In the genomic region with DNA sequence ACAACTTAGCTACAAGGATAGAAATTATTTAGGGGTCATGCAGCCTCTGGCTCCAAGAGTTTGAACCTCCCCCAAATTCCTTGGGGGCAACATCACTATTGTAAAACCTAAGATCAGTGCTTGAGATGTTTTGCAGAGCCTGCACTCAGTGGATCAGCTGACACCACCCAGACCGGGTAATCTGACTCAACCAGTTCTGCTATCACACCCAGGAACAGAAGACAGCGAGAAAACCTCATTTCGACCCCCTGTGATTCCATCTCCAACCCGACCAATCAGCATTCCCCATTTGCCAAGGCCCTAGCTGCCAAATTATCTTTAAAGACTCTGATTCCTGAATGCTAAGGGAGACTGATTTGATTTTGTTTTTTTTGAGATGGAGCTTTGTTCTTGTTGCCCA, we compare ENCODE assay signal across 1 cellular context.
TF ChIP-seq lines count a peak whose summit lies in the region.

No MANE protein-coding gene starts in this region.

TF ChIP-seq in K562, 482 proteins besides CTCF, POLR2A, EP300 and RAD21 (continued from another document and continues in another):
- TF ChIP-seq NELFE (IDR thresholded peaks at IDR 0.05; ENCODE audit: insufficient read depth, insufficient read length), result no peak
- TF ChIP-seq CHD2 (IDR thresholded peaks at IDR 0.05; ENCODE audit: low read depth, low read length), result no peak
- no peak for TF ChIP-seq ZNF717 (CRISPR knock-in tag; IDR thresholded peaks at IDR 0.05)
- no peak for TF ChIP-seq POLR3A (IDR thresholded peaks at IDR 0.05; ENCODE audit: borderline replicate concordance, extremely low read depth, insufficient read depth, insufficient read length)
- TF ChIP-seq, protein P1, sequence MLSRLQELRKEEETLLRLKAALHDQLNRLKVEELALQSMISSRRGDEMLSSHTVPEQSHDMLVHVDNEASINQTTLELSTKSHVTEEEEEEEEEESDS (CRISPR knock-in tag; IDR thresholded peaks at IDR 0.05), result no peak
- TF ChIP-seq ZNF140 (CRISPR knock-in tag; IDR thresholded peaks at IDR 0.05), result no peak
- TF ChIP-seq ARID2 (IDR thresholded peaks at IDR 0.05), result no peak
- TF ChIP-seq, protein P2, sequence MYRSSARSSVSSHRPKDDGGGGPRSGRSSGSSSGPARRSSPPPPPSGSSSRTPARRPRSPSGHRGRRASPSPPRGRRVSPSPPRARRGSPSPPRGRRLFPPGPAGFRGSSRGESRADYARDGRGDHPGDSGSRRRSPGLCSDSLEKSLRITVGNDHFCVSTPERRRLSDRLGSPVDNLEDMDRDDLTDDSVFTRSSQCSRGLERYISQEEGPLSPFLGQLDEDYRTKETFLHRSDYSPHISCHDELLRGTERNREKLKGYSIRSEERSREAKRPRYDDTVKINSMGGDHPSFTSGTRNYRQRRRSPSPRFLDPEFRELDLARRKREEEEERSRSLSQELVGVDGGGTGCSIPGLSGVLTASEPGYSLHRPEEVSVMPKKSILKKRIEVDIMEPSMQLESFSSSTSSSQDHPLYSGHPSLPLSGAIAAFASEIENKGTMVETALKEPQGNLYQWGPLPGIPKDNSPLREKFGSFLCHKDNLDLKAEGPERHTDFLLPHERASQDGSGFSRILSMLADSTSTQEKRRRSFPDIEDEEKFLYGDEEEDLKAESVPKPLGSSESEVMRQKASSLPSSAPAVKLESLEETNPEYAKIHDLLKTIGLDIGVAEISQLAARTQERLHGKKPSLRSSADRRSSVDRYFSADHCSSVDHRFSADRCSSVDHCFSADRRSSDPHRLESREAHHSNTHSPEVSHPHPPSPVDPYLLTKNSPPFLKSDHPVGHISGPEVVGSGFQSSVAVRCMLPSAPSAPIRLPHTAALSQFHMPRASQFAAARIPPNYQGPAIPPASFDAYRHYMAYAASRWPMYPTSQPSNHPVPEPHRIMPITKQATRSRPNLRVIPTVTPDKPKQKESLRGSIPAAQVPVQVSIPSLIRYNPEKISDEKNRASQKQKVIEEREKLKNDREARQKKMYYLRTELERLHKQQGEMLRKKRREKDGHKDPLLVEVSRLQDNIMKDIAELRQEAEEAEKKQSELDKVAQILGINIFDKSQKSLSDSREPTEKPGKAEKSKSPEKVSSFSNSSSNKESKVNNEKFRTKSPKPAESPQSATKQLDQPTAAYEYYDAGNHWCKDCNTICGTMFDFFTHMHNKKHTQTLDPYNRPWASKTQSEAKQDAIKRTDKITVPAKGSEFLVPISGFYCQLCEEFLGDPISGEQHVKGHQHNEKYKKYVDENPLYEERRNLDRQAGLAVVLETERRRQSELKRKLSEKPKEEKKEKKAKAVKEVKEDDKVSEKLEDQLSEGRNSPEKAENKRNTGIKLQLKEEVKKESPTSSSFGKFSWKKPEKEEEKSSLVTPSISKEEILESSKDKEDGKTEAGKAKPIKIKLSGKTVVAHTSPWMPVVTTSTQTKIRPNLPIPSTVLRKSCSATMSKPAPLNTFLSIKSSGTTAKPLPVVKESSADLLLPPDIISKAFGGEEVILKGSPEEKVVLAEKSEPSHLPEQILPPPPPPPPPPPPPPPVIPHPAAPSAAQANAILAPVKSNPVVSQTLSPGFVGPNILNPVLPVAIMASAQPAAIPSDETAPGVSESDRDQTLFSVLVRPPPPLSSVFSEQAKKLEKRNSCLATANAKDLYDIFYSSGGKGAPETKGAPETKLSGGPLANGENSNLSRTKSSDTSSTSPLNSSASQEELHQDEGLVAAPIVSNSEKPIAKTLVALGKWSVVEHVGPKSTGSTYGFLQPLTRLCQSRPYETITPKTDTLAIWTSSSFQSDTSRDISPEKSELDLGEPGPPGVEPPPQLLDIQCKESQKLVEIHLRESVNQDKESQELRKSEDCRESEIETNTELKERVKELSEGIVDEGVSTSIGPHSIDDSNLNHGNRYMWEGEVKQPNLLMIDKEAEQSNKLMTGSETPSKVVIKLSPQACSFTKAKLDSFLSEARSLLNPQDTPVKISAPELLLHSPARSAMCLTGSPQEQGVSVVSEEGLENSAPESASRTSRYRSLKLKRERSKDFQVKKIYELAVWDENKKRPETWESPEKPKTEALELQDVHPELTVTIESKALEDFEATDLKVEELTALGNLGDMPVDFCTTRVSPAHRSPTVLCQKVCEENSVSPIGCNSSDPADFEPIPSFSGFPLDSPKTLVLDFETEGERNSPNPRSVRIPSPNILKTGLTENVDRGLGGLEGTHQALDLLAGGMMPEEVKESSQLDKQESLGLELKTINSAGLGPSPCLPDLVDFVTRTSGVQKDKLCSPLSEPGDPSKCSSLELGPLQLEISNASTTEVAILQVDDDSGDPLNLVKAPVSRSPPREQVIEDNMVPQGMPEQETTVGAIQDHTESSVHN (IDR thresholded peaks at IDR 0.05; ENCODE audit: borderline replicate concordance in 1 of 2, low read depth in 1 of 2), result no peak
- TF ChIP-seq, protein P3, sequence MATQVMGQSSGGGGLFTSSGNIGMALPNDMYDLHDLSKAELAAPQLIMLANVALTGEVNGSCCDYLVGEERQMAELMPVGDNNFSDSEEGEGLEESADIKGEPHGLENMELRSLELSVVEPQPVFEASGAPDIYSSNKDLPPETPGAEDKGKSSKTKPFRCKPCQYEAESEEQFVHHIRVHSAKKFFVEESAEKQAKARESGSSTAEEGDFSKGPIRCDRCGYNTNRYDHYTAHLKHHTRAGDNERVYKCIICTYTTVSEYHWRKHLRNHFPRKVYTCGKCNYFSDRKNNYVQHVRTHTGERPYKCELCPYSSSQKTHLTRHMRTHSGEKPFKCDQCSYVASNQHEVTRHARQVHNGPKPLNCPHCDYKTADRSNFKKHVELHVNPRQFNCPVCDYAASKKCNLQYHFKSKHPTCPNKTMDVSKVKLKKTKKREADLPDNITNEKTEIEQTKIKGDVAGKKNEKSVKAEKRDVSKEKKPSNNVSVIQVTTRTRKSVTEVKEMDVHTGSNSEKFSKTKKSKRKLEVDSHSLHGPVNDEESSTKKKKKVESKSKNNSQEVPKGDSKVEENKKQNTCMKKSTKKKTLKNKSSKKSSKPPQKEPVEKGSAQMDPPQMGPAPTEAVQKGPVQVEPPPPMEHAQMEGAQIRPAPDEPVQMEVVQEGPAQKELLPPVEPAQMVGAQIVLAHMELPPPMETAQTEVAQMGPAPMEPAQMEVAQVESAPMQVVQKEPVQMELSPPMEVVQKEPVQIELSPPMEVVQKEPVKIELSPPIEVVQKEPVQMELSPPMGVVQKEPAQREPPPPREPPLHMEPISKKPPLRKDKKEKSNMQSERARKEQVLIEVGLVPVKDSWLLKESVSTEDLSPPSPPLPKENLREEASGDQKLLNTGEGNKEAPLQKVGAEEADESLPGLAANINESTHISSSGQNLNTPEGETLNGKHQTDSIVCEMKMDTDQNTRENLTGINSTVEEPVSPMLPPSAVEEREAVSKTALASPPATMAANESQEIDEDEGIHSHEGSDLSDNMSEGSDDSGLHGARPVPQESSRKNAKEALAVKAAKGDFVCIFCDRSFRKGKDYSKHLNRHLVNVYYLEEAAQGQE (CRISPR knock-in tag; IDR thresholded peaks at IDR 0.05; ENCODE audit: low read depth), result no peak
- peak; percentile 69 for TF ChIP-seq CBFA2T2 (conservative IDR thresholded peaks at IDR 0.05)
- TF ChIP-seq YY1 (IDR thresholded peaks at IDR 0.05; ENCODE audit: borderline replicate concordance in 1 of 3, control insufficient read depth in 1 of 3, extremely low read depth in 1 of 3, insufficient read depth in 3 of 3, insufficient read length in 1 of 3, insufficient replicate concordance in 2 of 3, low read depth in 1 of 3, low read length in 2 of 3), result no peak
- TF ChIP-seq DIDO1 (tag; IDR thresholded peaks at IDR 0.05; ENCODE audit: low read depth), result no peak
- no peak for TF ChIP-seq ZNF316 (IDR thresholded peaks at IDR 0.05)
- TF ChIP-seq, protein P4, sequence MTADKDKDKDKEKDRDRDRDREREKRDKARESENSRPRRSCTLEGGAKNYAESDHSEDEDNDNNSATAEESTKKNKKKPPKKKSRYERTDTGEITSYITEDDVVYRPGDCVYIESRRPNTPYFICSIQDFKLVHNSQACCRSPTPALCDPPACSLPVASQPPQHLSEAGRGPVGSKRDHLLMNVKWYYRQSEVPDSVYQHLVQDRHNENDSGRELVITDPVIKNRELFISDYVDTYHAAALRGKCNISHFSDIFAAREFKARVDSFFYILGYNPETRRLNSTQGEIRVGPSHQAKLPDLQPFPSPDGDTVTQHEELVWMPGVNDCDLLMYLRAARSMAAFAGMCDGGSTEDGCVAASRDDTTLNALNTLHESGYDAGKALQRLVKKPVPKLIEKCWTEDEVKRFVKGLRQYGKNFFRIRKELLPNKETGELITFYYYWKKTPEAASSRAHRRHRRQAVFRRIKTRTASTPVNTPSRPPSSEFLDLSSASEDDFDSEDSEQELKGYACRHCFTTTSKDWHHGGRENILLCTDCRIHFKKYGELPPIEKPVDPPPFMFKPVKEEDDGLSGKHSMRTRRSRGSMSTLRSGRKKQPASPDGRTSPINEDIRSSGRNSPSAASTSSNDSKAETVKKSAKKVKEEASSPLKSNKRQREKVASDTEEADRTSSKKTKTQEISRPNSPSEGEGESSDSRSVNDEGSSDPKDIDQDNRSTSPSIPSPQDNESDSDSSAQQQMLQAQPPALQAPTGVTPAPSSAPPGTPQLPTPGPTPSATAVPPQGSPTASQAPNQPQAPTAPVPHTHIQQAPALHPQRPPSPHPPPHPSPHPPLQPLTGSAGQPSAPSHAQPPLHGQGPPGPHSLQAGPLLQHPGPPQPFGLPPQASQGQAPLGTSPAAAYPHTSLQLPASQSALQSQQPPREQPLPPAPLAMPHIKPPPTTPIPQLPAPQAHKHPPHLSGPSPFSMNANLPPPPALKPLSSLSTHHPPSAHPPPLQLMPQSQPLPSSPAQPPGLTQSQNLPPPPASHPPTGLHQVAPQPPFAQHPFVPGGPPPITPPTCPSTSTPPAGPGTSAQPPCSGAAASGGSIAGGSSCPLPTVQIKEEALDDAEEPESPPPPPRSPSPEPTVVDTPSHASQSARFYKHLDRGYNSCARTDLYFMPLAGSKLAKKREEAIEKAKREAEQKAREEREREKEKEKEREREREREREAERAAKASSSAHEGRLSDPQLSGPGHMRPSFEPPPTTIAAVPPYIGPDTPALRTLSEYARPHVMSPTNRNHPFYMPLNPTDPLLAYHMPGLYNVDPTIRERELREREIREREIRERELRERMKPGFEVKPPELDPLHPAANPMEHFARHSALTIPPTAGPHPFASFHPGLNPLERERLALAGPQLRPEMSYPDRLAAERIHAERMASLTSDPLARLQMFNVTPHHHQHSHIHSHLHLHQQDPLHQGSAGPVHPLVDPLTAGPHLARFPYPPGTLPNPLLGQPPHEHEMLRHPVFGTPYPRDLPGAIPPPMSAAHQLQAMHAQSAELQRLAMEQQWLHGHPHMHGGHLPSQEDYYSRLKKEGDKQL (CRISPR knock-in tag; IDR thresholded peaks at IDR 0.05; ENCODE audit: borderline replicate concordance), result no peak
- TF ChIP-seq, protein P5, sequence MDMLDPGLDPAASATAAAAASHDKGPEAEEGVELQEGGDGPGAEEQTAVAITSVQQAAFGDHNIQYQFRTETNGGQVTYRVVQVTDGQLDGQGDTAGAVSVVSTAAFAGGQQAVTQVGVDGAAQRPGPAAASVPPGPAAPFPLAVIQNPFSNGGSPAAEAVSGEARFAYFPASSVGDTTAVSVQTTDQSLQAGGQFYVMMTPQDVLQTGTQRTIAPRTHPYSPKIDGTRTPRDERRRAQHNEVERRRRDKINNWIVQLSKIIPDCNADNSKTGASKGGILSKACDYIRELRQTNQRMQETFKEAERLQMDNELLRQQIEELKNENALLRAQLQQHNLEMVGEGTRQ (CRISPR knock-in tag; IDR thresholded peaks at IDR 0.05), result no peak
- TF ChIP-seq GABPB1 (CRISPR knock-in tag; IDR thresholded peaks at IDR 0.05), result no peak
- TF ChIP-seq ARID1B (IDR thresholded peaks at IDR 0.05), result peak; percentile 63
- TF ChIP-seq ZBTB1 (CRISPR knock-in tag; IDR thresholded peaks at IDR 0.05; ENCODE audit: borderline replicate concordance, low read depth), result no peak
- no peak for TF ChIP-seq ESRRA (IDR thresholded peaks at IDR 0.05; ENCODE audit: borderline replicate concordance, low read depth)
- TF ChIP-seq YBX1 (IDR thresholded peaks at IDR 0.05), result no peak
- no peak for TF ChIP-seq SAP30 (IDR thresholded peaks at IDR 0.05; ENCODE audit: borderline replicate concordance, insufficient read depth, low read depth, low read length, poor library complexity, severe bottlenecking)
- TF ChIP-seq FOSL1 (tag; conservative IDR thresholded peaks at IDR 0.05), result peak; percentile 53
- TF ChIP-seq, protein P6, sequence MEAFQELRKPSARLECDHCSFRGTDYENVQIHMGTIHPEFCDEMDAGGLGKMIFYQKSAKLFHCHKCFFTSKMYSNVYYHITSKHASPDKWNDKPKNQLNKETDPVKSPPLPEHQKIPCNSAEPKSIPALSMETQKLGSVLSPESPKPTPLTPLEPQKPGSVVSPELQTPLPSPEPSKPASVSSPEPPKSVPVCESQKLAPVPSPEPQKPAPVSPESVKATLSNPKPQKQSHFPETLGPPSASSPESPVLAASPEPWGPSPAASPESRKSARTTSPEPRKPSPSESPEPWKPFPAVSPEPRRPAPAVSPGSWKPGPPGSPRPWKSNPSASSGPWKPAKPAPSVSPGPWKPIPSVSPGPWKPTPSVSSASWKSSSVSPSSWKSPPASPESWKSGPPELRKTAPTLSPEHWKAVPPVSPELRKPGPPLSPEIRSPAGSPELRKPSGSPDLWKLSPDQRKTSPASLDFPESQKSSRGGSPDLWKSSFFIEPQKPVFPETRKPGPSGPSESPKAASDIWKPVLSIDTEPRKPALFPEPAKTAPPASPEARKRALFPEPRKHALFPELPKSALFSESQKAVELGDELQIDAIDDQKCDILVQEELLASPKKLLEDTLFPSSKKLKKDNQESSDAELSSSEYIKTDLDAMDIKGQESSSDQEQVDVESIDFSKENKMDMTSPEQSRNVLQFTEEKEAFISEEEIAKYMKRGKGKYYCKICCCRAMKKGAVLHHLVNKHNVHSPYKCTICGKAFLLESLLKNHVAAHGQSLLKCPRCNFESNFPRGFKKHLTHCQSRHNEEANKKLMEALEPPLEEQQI (IDR thresholded peaks at IDR 0.05), result no peak
- TF ChIP-seq GABPB2 (CRISPR knock-in tag; conservative IDR thresholded peaks at IDR 0.05), result no peak
- no peak for TF ChIP-seq PPARD (CRISPR knock-in tag; IDR thresholded peaks at IDR 0.05)
- TF ChIP-seq MEF2A (IDR thresholded peaks at IDR 0.05; ENCODE audit: control insufficient read depth, low read depth, low read length), result no peak
- no peak for TF ChIP-seq PCBP2 (IDR thresholded peaks at IDR 0.05; ENCODE audit: low read depth, low read length, poor library complexity, severe bottlenecking)
- TF ChIP-seq CBX5 (IDR thresholded peaks at IDR 0.05; ENCODE audit: borderline replicate concordance, low read depth), result no peak
- TF ChIP-seq, protein P7, sequence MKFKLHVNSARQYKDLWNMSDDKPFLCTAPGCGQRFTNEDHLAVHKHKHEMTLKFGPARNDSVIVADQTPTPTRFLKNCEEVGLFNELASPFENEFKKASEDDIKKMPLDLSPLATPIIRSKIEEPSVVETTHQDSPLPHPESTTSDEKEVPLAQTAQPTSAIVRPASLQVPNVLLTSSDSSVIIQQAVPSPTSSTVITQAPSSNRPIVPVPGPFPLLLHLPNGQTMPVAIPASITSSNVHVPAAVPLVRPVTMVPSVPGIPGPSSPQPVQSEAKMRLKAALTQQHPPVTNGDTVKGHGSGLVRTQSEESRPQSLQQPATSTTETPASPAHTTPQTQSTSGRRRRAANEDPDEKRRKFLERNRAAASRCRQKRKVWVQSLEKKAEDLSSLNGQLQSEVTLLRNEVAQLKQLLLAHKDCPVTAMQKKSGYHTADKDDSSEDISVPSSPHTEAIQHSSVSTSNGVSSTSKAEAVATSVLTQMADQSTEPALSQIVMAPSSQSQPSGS (CRISPR knock-in tag; IDR thresholded peaks at IDR 0.05), result no peak
- TF ChIP-seq, protein P8, sequence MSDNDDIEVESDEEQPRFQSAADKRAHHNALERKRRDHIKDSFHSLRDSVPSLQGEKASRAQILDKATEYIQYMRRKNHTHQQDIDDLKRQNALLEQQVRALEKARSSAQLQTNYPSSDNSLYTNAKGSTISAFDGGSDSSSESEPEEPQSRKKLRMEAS (CRISPR knock-in tag; IDR thresholded peaks at IDR 0.05), result no peak
